ENCODE assay signal across 15 cellular contexts in genomic region chr1:24009406-24009805, GRCh38. TPM values are rescaled to one million over a fixed set of nuclear protein-coding genes. Genes with fewer than 3 reads are reported as not detected.
DNase-seq lines count a peak whose midpoint lies in the region; ATAC-seq and TF ChIP-seq lines count a peak whose summit lies in the region.
"Had no signal": no experiment of that assay in that cellular context is flagged by ENCODE, and none has a peak within 500 bp of the region (broad histone marks: within the 10 kb centered on the region; RNA-seq: fewer than 3 reads in every experiment).

No MANE protein-coding gene starts in this region.

- H3K4me3 ChIP-seq in fibroblast of mammary gland (ENCODE audit: control insufficient read depth, low read depth, low read length) (no peak overlapping the region), transverse colon (no peak overlapping the region)
- H3K4me3 ChIP-seq: testis had no signal

- no peaks in the 10 kb centered on the region for H3K9me3 ChIP-seq in transverse colon
- H3K9me3 ChIP-seq: testis had no signal

- intact Hi-C loops in transverse colon (cut with DNase I; ENCODE audit: low total_unique reads) = no loop called here

- 100% methylated on average over 1 of the region's 1 CpG; no CpG with 5 or more reads in 1 of the 2 donors for WGBS in transverse colon (ENCODE audit: low coverage in 1 of 2), 2 donors

- TF ChIP-seq CTCF in RWPE1 (conservative IDR thresholded peaks at IDR 0.05; ENCODE audit: low read depth) (no peak), fibroblast of mammary gland (conservative IDR thresholded peaks at IDR 0.05; ENCODE audit: control insufficient read depth, insufficient read depth, low read depth, low read length) (no peak), progenitor cell of endocrine pancreas (IDR thresholded peaks at IDR 0.05; ENCODE audit: unreplicated experiment) (no peak), transverse colon (IDR thresholded peaks at IDR 0.05) (no peak)

- TF ChIP-seq EP300 in transverse colon (IDR thresholded peaks at IDR 0.05; ENCODE audit: low read depth) = no peak

- H3K27ac ChIP-seq in RWPE1 (peak overlapping the region; percentile 67), transverse colon (no peak overlapping the region)
- H3K27ac ChIP-seq: testis had no signal

- DNase-seq in ELF-1 (ENCODE audit: low read depth, low spot score) = peak; percentile 16
- peak; percentile 87 for DNase-seq in RWPE1 (ENCODE audit: low spot score)
- DNase-seq in fibroblast of mammary gland (ENCODE audit: low read depth) = peak; percentile 73
- DNase-seq in progenitor cell of endocrine pancreas (ENCODE audit: low spot score, unreplicated experiment) = no peak
- no peak for DNase-seq in transverse colon
- DNase-seq in NCI-H2029 treated with DMSO at 0.1 percent for 48 hours (lab: John Stamatoyannopoulos, UW) = no peak
- DNase-seq in foreskin melanocyte = no peak
- DNase-seq: activated CD4-positive, alpha-beta memory T cell treated with anti-CD3 and anti-CD28 coated beads, Interleukin-2, amount 10 ng/mL, durations not matched to agents 7 days and 5 days; activated naive CD4-positive, alpha-beta T cell treated with anti-CD3 and anti-CD28 coated beads, Interleukin-2, amount 50 U/mL, for 16 hours; glutamatergic neuron; NCI-H1092 treated with DMSO at 0.1 percent for 48 hours; NCI-H748 treated with DMSO at 0.1 percent for 48 hours; right cardiac atrium; testis had no signal

- in situ Hi-C loops in transverse colon (cut with MboI; ENCODE audit: low pct_ligation_motif_present in 1 of 4, low pct_unique_long_range_greater_than_20kb in 1 of 4, low sequenced_read_pairs in 3 of 4) = no loop called here

- no peaks in the 10 kb centered on the region for H3K9me3 Mint-ChIP-seq in progenitor cell of endocrine pancreas (ENCODE audit: low read depth)
- H3K9me3 Mint-ChIP-seq: activated CD4-positive, alpha-beta memory T cell treated with anti-CD3 and anti-CD28 coated beads, Interleukin-2, amount 10 ng/mL, durations not matched to agents 7 days and 5 days had no signal

- POLR2A ChIA-PET in RWPE1 (lab: Yijun Ruan, JAX; ENCODE audit: low non-redundant PET) = interaction anchor here (0.6 kb wide), 1 partner anchor 85 kb away, joined by 4 read pairs; no protein-coding TSS in a partner anchor

- H3K36me3 ChIP-seq in transverse colon = no peaks in the 10 kb centered on the region

- H3K36me3 Mint-ChIP-seq in progenitor cell of endocrine pancreas (ENCODE audit: insufficient read depth) = no peaks in the 10 kb centered on the region

- no peaks in the 10 kb centered on the region for H3K27me3 ChIP-seq in transverse colon
- H3K27me3 ChIP-seq: testis had no signal

- ATAC-seq in HG03432 (IDR thresholded peaks at IDR 0.05; ENCODE audit: unreplicated experiment) = no peak
- ATAC-seq: right cardiac atrium had no signal

- no peak overlapping the region for H3K4me3 Mint-ChIP-seq in progenitor cell of endocrine pancreas (ENCODE audit: low read depth)
- H3K4me3 Mint-ChIP-seq: activated CD4-positive, alpha-beta memory T cell treated with anti-CD3 and anti-CD28 coated beads, Interleukin-2, amount 10 ng/mL, durations not matched to agents 7 days and 5 days had no signal

- H3K4me1 ChIP-seq in transverse colon = peaks cover 0 to 20% (median 13%) of the 10 kb centered on the region in 4 donors
- H3K4me1 ChIP-seq: testis had no signal

- peaks cover 35% of the 10 kb centered on the region for H3K4me1 Mint-ChIP-seq in progenitor cell of endocrine pancreas (ENCODE audit: low read depth)
- H3K4me1 Mint-ChIP-seq: activated CD4-positive, alpha-beta memory T cell treated with anti-CD3 and anti-CD28 coated beads, Interleukin-2, amount 10 ng/mL, durations not matched to agents 7 days and 5 days had no signal

- peaks cover 3% of the 10 kb centered on the region for H3K27me3 Mint-ChIP-seq in progenitor cell of endocrine pancreas

- no peak for TF ChIP-seq POLR2A in transverse colon (IDR thresholded peaks at IDR 0.05)

- CTCF ChIA-PET in RWPE1 (lab: Yijun Ruan, JAX) = no interaction called here

- peak overlapping the region; percentile 91 for H3K27ac Mint-ChIP-seq in progenitor cell of endocrine pancreas
- H3K27ac Mint-ChIP-seq: activated CD4-positive, alpha-beta memory T cell treated with anti-CD3 and anti-CD28 coated beads, Interleukin-2, amount 10 ng/mL, durations not matched to agents 7 days and 5 days had no signal

RNA-seq across cellular contexts. Expression of gene SRSF10, which starts 29.3 kb away (rescaled TPM):
- 215 and 220 TPM in 2 replicates for total RNA-seq in progenitor cell of endocrine pancreas
- 100 to 1,000 TPM in 1 of 4 donors, 10 to 100 TPM in 3; 58.4 to 140 (median 91.3) TPM for total RNA-seq in transverse colon

RNA-seq across cellular contexts. Expression of gene PNRC2, which starts 49.8 kb away (rescaled TPM):
- total RNA-seq in progenitor cell of endocrine pancreas (148 and 158 TPM in 2 replicates), transverse colon (100 to 1,000 TPM in 2 of 4 donors, 10 to 100 TPM in 2; 98.0 to 136 (median 111) TPM)

Comparison
In these comparisons a context has a peak if more than half of its experiments do, and no peak if none do; other contexts are left out.
1. DNase-seq: peak in ELF-1 (single experiment), RWPE1 (single experiment) and fibroblast of mammary gland (single experiment); none in progenitor cell of endocrine pancreas (single experiment), transverse colon (single experiment), NCI-H2029 treated with DMSO at 0.1 percent for 48 hours (single experiment) and foreskin melanocyte (single experiment).